ENCODE assay signal across 14 cellular contexts in genomic region chr11:17036666-17037658, GRCh38. TPM values are rescaled to one million over a fixed set of nuclear protein-coding genes. Genes with fewer than 3 reads are reported as not detected.
DNase-seq lines count a peak whose midpoint lies in the region; TF ChIP-seq lines count a peak whose summit lies in the region.
"Had no signal": no experiment of that assay in that cellular context is flagged by ENCODE, and none has a peak within 500 bp of the region (broad histone marks: within the 10 kb centered on the region; RNA-seq: fewer than 3 reads in every experiment).

No MANE protein-coding gene starts in this region.

- H3K4me1 Mint-ChIP-seq in MCF 10A (ENCODE audit: insufficient read depth, unreplicated experiment), result no peaks in the 10 kb centered on the region
- H3K4me1 Mint-ChIP-seq: memory B cell had no signal

- H3K36me3 Mint-ChIP-seq in MCF 10A (ENCODE audit: insufficient read depth, unreplicated experiment), result no peaks in the 10 kb centered on the region

- intact Hi-C loops in MCF 10A (cut with micrococcal nuclease), result no loop called here
- intact Hi-C loops in breast epithelium (cut with DNase I; ENCODE audit: low total_unique reads), result loop anchor here (5.0 kb wide), 1 partner anchor 1840 kb away; no protein-coding TSS in a partner anchor

- no peaks in the 10 kb centered on the region for H3K27me3 Mint-ChIP-seq in MCF 10A (ENCODE audit: insufficient read depth, unreplicated experiment)

- no peaks in the 10 kb centered on the region for H3K9me3 ChIP-seq in breast epithelium

- BruUV-seq in MCF 10A (replicated peaks; lab: Mats Ljungman, UMichigan), result no TSS peak

- TF ChIP-seq POLR2A in breast epithelium (IDR thresholded peaks at IDR 0.05) (no peak), erythroblast (IDR thresholded peaks at IDR 0.05; ENCODE audit: low read length) (no peak)

- H3K4me3 ChIP-seq in breast epithelium, result no peak overlapping the region
- H3K4me3 ChIP-seq: heart left ventricle had no signal

- H3K36me3 ChIP-seq in breast epithelium, result no peaks in the 10 kb centered on the region
- H3K36me3 ChIP-seq: heart left ventricle had no signal

- no peak overlapping the region for H3K4me3 Mint-ChIP-seq in MCF 10A (ENCODE audit: unreplicated experiment)
- H3K4me3 Mint-ChIP-seq: memory B cell had no signal

- no peaks in the 10 kb centered on the region for H3K9me3 Mint-ChIP-seq in MCF 10A (ENCODE audit: unreplicated experiment)

- DNase-seq in MCF 10A (ENCODE audit: unreplicated experiment), result peak; percentile 19
- DNase-seq in breast epithelium (ENCODE audit: low spot score in 2 of 2), result no peak
- DNase-seq in NCI-H69 (lab: John Stamatoyannopoulos, UW), result peak; percentile 11
- DNase-seq in erythroblast (lab: John Stamatoyannopoulos, UW), result peak; percentile 35 to 45
- no peak for DNase-seq in UCSD-AML1 (lab: John Stamatoyannopoulos, UW; ENCODE audit: unreplicated experiment)
- DNase-seq in COLO829 (ENCODE audit: low spot score), result no peak
- no peak for DNase-seq in NCI-H2196 treated with DMSO at 0.1 percent for 48 hours (lab: John Stamatoyannopoulos, UW; ENCODE audit: unreplicated experiment)
- no peak for DNase-seq in GF-D8 (lab: John Stamatoyannopoulos, UW)
- DNase-seq: activated CD4-positive, alpha-beta T cell treated with anti-CD3 and anti-CD28 coated beads for 48 hours; activated effector memory CD4-positive, alpha-beta T cell treated with Interleukin-2 at 50 U/mL for 16 hours; DMS79 treated with DMSO at 0.1 percent for 48 hours; heart left ventricle; KG1 had no signal

- H3K27me3 ChIP-seq in breast epithelium, result no peaks in the 10 kb centered on the region
- H3K27me3 ChIP-seq: heart left ventricle had no signal

- no peak overlapping the region for H3K27ac ChIP-seq in breast epithelium
- H3K27ac ChIP-seq: heart left ventricle had no signal

- POLR2A ChIA-PET in MCF 10A (lab: Yijun Ruan, JAX), result no interaction called here

- CTCF ChIA-PET in MCF 10A (lab: Yijun Ruan, JAX), result interaction anchor here (0.6 to 0.9 kb wide), 5 partner anchors 14 to 832 kb away, joined by 3 to 7 read pairs (median 4); no protein-coding TSS in a partner anchor

- no peaks in the 10 kb centered on the region for H3K4me1 ChIP-seq in breast epithelium
- H3K4me1 ChIP-seq: heart left ventricle had no signal

- H3K27ac Mint-ChIP-seq in MCF 10A (ENCODE audit: low read depth, unreplicated experiment), result no peak overlapping the region
- H3K27ac Mint-ChIP-seq: memory B cell had no signal

- no peak for TF ChIP-seq CTCF in MCF 10A (IDR thresholded peaks at IDR 0.05; ENCODE audit: unreplicated experiment)
- no peak for TF ChIP-seq CTCF in breast epithelium (IDR thresholded peaks at IDR 0.05)

RNA-seq across cellular contexts. Expression of gene PLEKHA7, which starts 22.7 kb away (rescaled TPM):
- total RNA-seq in MCF 10A (2022), result 1.7 and 2.8 TPM in 2 replicates
- 10 to 100 TPM in 2 of 3 donors, 1 to 10 TPM in 1; 9.8 to 54.6 (median 36.7) TPM for total RNA-seq in breast epithelium

RNA-seq across cellular contexts. Expression of gene RPS13, which starts 40.5 kb away (rescaled TPM):
- total RNA-seq in MCF 10A (2022) (1,551 and 1,734 TPM in 2 replicates), breast epithelium (1,000 to 10,000 TPM; 1,829 to 3,143 (median 2,184) TPM)

Comparison
In these comparisons a context has a peak if more than half of its experiments do, and no peak if none do; other contexts are left out.
1. DNase-seq: peak in MCF 10A (single experiment), NCI-H69 (single experiment) and erythroblast (2 of 2); none in breast epithelium (0 of 2), UCSD-AML1 (single experiment), COLO829 (single experiment), NCI-H2196 treated with DMSO at 0.1 percent for 48 hours (single experiment) and GF-D8 (single experiment).